Comparison of ENCODE assay signal across 1 cellular context in genomic region chr3:138686771-138687221, GRCh38.
TF ChIP-seq lines count a peak whose summit lies in the region.

No MANE protein-coding gene starts in this region.

TF ChIP-seq in HEK293, 187 proteins besides CTCF, POLR2A, EP300 and RAD21 (continued from another document):
- no peak for TF ChIP-seq ZSCAN18 (tag by site-specific recombination; IDR thresholded peaks at IDR 0.05)
- peak; percentile 98 for TF ChIP-seq PRDM6 (tag by site-specific recombination; IDR thresholded peaks at IDR 0.05)
- peak; percentile 31; the same call in 1 of the 2 replicates for TF ChIP-seq PRDM10 (tag by site-specific recombination; IDR thresholded peaks at IDR 0.05)
- TF ChIP-seq ZBTB6 (tag by site-specific recombination; IDR thresholded peaks at IDR 0.05): peak; percentile 51; the same call in 1 of the 2 replicates
- 0 out of 2 replicates have a peak, but pooled peaks have one; percentile 20 for TF ChIP-seq ZNF2 (tag by site-specific recombination; IDR thresholded peaks at IDR 0.05)
- 0 out of 2 replicates have a peak, but pooled peaks have one; percentile 27 for TF ChIP-seq ZBTB44 (tag by site-specific recombination; IDR thresholded peaks at IDR 0.05)
- no peak for TF ChIP-seq ZBTB10 (tag by site-specific recombination; IDR thresholded peaks at IDR 0.05)
- peak; percentile 44; the same call in 1 of the 2 replicates for TF ChIP-seq ZNF629 (tag by site-specific recombination; IDR thresholded peaks at IDR 0.05)
